In genomic region chr11:128492903-128493569, GRCh38 we compare ENCODE assay signal across 10 cellular contexts.
A peak's percentile ranks its signal among the peaks of the same experiment; 100 is the strongest.
DNase-seq lines count a peak whose midpoint lies in the region; ATAC-seq and TF ChIP-seq lines count a peak whose summit lies in the region.
"Had no signal": no experiment of that assay in that cellular context is flagged by ENCODE, and none has a peak within 500 bp of the region (broad histone marks: within the 10 kb centered on the region; RNA-seq: fewer than 3 reads in every experiment).

No MANE protein-coding gene starts in this region.

- H3K36me3 ChIP-seq in heart right ventricle (peaks cover 0 to 63% (median 19%) of the 10 kb centered on the region in 9 donors), upper lobe of left lung (peaks cover 0 to 22% (median 13%) of the 10 kb centered on the region in 4 donors), prostate gland (no peaks in the 10 kb centered on the region)

- H3K4me3 Mint-ChIP-seq in activated T-helper 17 cell treated with anti-CD3 and anti-CD28 coated beads, Interleukin-2, amount 50 U/mL, for 72 hours: peak overlapping the region; percentile 99

- H3K4me3 ChIP-seq in heart right ventricle (no peak overlapping the region), upper lobe of left lung (no peak overlapping the region), prostate gland (no peak overlapping the region)

- H3K4me1 ChIP-seq in heart right ventricle (peaks cover 22 to 100% (median 99%) of the 10 kb centered on the region in 9 donors), upper lobe of left lung (peaks cover 57 to 82% (median 72%) of the 10 kb centered on the region in 4 donors), prostate gland (replicated peaks) (peaks cover 15% of the 10 kb centered on the region)

- no peak for TF ChIP-seq EP300 in upper lobe of left lung (IDR thresholded peaks at IDR 0.05)

- H3K27me3 ChIP-seq in heart right ventricle (no peaks in the 10 kb centered on the region), upper lobe of left lung (no peaks in the 10 kb centered on the region), prostate gland (replicated peaks; ENCODE audit: insufficient read depth) (no peaks in the 10 kb centered on the region)

- peak overlapping the region in 9 of 10 donors; percentile 2 to 97 (median 56) for H3K27ac ChIP-seq in heart right ventricle
- H3K27ac ChIP-seq in upper lobe of left lung: peak overlapping the region; percentile 46 to 74 (median 50)
- peak overlapping the region in 1 of 2 donors; percentile 10 for H3K27ac ChIP-seq in prostate gland
- H3K27ac ChIP-seq: C4-2B had no signal

- H3K9me3 Mint-ChIP-seq in activated T-helper 17 cell treated with anti-CD3 and anti-CD28 coated beads, Interleukin-2, amount 50 U/mL, for 72 hours: no peaks in the 10 kb centered on the region

- H3K4me1 Mint-ChIP-seq in activated T-helper 17 cell treated with anti-CD3 and anti-CD28 coated beads, Interleukin-2, amount 50 U/mL, for 72 hours: peaks cover 94% of the 10 kb centered on the region

- H3K36me3 Mint-ChIP-seq in activated T-helper 17 cell treated with anti-CD3 and anti-CD28 coated beads, Interleukin-2, amount 50 U/mL, for 72 hours (ENCODE audit: low read depth): peaks cover 100% of the 10 kb centered on the region

- ATAC-seq in heart right ventricle (no peak), left cardiac atrium (no peak), upper lobe of left lung (ENCODE audit: low FRiP score in 2 of 2) (no peak)
- peak; percentile 7 for ATAC-seq in activated T-helper 17 cell treated with anti-CD3 and anti-CD28 coated beads, Interleukin-2, amount 50 U/mL, for 72 hours (replicated peaks)

- H3K27ac Mint-ChIP-seq in activated T-helper 17 cell treated with anti-CD3 and anti-CD28 coated beads, Interleukin-2, amount 50 U/mL, for 72 hours: peak overlapping the region; percentile 100

- intact Hi-C loops in heart right ventricle (cut with DNase I): no loop called here
- intact Hi-C loops in left cardiac atrium (cut with DNase I): no loop called here
- intact Hi-C loops in prostate gland (cut with DNase I): no loop called here

- TF ChIP-seq POLR2A in upper lobe of left lung (IDR thresholded peaks at IDR 0.05) (no peak), prostate gland (IDR thresholded peaks at IDR 0.05) (no peak)

- WGBS in heart right ventricle, 2 donors: 38 to 44% methylated on average over 5 of the region's 5 CpGs
- WGBS in upper lobe of left lung, 2 donors: 56 to 63% methylated on average over 4 to 5 of the region's 5 CpGs
- 62% methylated on average over 5 of the region's 5 CpGs for WGBS in prostate gland

- no peaks in the 10 kb centered on the region for H3K27me3 Mint-ChIP-seq in activated T-helper 17 cell treated with anti-CD3 and anti-CD28 coated beads, Interleukin-2, amount 50 U/mL, for 72 hours

- no peak for DNase-seq in heart right ventricle
- DNase-seq in left cardiac atrium: no peak
- DNase-seq in medulla oblongata (ENCODE audit: extremely low spot score): peak; percentile 29
- DNase-seq in upper lobe of left lung: no peak
- DNase-seq in NCI-H2196 treated with DMSO at 0.1 percent for 48 hours (lab: John Stamatoyannopoulos, UW; ENCODE audit: unreplicated experiment): no peak
- no peak for DNase-seq in prostate gland (ENCODE audit: low spot score)
- no peak for DNase-seq in NAMALWA (ENCODE audit: low spot score)
- DNase-seq: midbrain had no signal

- TF ChIP-seq CTCF in heart right ventricle (IDR thresholded peaks at IDR 0.05) (no peak), upper lobe of left lung (IDR thresholded peaks at IDR 0.05) (no peak), prostate gland (IDR thresholded peaks at IDR 0.05) (no peak)

- H3K9me3 ChIP-seq in heart right ventricle: no peaks in the 10 kb centered on the region
- H3K9me3 ChIP-seq in upper lobe of left lung: no peaks in the 10 kb centered on the region
- H3K9me3 ChIP-seq in prostate gland: no peaks in the 10 kb centered on the region
